ENCODE assay signal across 8 cellular contexts in the genomic region with DNA sequence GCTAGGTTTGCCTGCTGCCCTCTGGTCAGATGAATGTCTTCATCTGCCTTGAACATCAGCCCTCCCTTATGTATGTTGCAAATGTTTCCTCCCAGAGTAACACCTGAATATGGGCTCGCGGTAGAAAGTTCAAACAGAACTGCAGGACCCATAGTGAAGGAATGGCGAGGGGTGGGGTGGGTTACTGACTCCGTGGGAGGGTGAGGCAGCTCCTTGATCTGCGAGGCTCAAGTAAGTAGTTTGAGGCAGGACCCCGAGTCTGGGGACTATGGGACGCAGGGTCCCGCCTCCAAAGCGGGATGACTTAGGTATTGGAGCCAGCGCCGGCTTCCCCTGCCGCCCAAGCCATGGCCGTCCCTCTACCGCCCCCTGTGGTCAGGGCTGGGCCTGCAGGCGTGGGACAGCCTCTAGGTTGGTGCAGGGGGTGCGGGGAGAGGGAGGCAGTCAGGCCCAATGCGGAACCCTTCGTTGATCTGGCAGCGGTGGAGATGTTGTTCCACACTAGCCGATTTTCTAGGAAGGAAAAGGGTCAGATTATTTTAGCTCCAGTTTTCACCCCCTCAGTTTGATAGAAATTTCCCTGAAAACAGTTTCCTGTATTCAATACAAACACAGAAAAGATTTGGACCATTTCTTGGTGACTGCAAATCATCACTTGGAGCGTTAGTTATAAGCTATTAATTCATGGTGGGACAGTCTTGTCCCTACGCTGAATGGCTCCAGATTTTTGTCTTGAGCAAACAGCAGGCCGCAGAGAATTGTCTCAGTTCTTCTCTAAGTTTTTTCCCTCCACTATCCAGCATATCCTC.
DNase-seq lines count a peak whose midpoint lies in the region; ATAC-seq lines count a peak whose summit lies in the region.

No MANE protein-coding gene starts in this region.

- DNase-seq in ELF-1 (ENCODE audit: low read depth, low spot score) (peak; percentile 92), NCI-H82 treated with DMSO at 0.1 percent for 48 hours (lab: John Stamatoyannopoulos, UW; ENCODE audit: unreplicated experiment) (peak; percentile 19), NCI-H446 (lab: John Stamatoyannopoulos, UW) (no peak)
- DNase-seq in activated naive CD4-positive, alpha-beta T cell treated with anti-CD3 and anti-CD28 coated beads, Interleukin-2, amount 10 ng/mL, durations not matched to agents 7 days and 5 days: peak; percentile 57
- DNase-seq in stimulated activated CD4-positive, alpha-beta T cell treated with anti-CD3 and anti-CD28 coated beads, Interleukin-4, amount 100 ng/mL, for 24 hours: peak; percentile 44

- no peaks in the 10 kb centered on the region for H3K9me3 ChIP-seq in iPS-18a (ENCODE audit: control insufficient read depth, low read depth, low read length)

- no peak overlapping the region for H3K27ac Mint-ChIP-seq in activated naive CD4-positive, alpha-beta T cell treated with anti-CD3 and anti-CD28 coated beads, Interleukin-2, amount 10 ng/mL, durations not matched to agents 7 days and 5 days

- ATAC-seq in HG03571 (IDR thresholded peaks at IDR 0.05; ENCODE audit: unreplicated experiment) (no peak), GM21576 (IDR thresholded peaks at IDR 0.05; ENCODE audit: unreplicated experiment) (no peak)

- H3K27me3 Mint-ChIP-seq in activated naive CD4-positive, alpha-beta T cell treated with anti-CD3 and anti-CD28 coated beads, Interleukin-2, amount 10 ng/mL, durations not matched to agents 7 days and 5 days: peaks cover 15% of the 10 kb centered on the region

- H3K9me3 Mint-ChIP-seq in activated naive CD4-positive, alpha-beta T cell treated with anti-CD3 and anti-CD28 coated beads, Interleukin-2, amount 10 ng/mL, durations not matched to agents 7 days and 5 days: no peaks in the 10 kb centered on the region

- peaks cover 24% of the 10 kb centered on the region for H3K4me1 ChIP-seq in iPS-18a (ENCODE audit: control insufficient read depth, low read depth, low read length)

- no peaks in the 10 kb centered on the region for H3K4me1 Mint-ChIP-seq in activated naive CD4-positive, alpha-beta T cell treated with anti-CD3 and anti-CD28 coated beads, Interleukin-2, amount 10 ng/mL, durations not matched to agents 7 days and 5 days

- no peaks in the 10 kb centered on the region for H3K36me3 Mint-ChIP-seq in activated naive CD4-positive, alpha-beta T cell treated with anti-CD3 and anti-CD28 coated beads, Interleukin-2, amount 10 ng/mL, durations not matched to agents 7 days and 5 days

- no peaks in the 10 kb centered on the region for H3K27me3 ChIP-seq in iPS-18a (ENCODE audit: control insufficient read depth, insufficient read depth, low read length)

- no peak overlapping the region for H3K27ac ChIP-seq in iPS-18a (ENCODE audit: low read length)

- H3K4me3 ChIP-seq in iPS-18a (ENCODE audit: low read length): peak overlapping the region; percentile 29

- no peaks in the 10 kb centered on the region for H3K36me3 ChIP-seq in iPS-18a (ENCODE audit: control insufficient read depth, low read depth, low read length)

- H3K4me3 Mint-ChIP-seq in activated naive CD4-positive, alpha-beta T cell treated with anti-CD3 and anti-CD28 coated beads, Interleukin-2, amount 10 ng/mL, durations not matched to agents 7 days and 5 days: no peak overlapping the region

- CTCF ChIA-PET in activated naive CD4-positive, alpha-beta T cell treated with anti-CD3 and anti-CD28 coated beads, Interleukin-2, amount 10 ng/mL, durations not matched to agents 7 days and 5 days (lab: Charles Lee): interaction anchor here (0.9 to 1.9 kb wide), 6 partner anchors 12 to 398 kb away, joined by 3 to 8 read pairs (median 4); no protein-coding TSS in a partner anchor

- no peak overlapping the region for H3K9ac ChIP-seq in iPS-18a (ENCODE audit: low read length)

Comparison
In these comparisons a context has a peak if more than half of its experiments do, and no peak if none do; other contexts are left out.
1. DNase-seq: peak in ELF-1 (single experiment), NCI-H82 treated with DMSO at 0.1 percent for 48 hours (single experiment), activated naive CD4-positive, alpha-beta T cell treated with anti-CD3 and anti-CD28 coated beads, Interleukin-2, amount 10 ng/mL, durations not matched to agents 7 days and 5 days (single experiment) and stimulated activated CD4-positive, alpha-beta T cell treated with anti-CD3 and anti-CD28 coated beads, Interleukin-4, amount 100 ng/mL, for 24 hours (single experiment); none in NCI-H446 (0 of 2).